Comparison of ENCODE assay signal across 10 cellular contexts in the genomic region with DNA sequence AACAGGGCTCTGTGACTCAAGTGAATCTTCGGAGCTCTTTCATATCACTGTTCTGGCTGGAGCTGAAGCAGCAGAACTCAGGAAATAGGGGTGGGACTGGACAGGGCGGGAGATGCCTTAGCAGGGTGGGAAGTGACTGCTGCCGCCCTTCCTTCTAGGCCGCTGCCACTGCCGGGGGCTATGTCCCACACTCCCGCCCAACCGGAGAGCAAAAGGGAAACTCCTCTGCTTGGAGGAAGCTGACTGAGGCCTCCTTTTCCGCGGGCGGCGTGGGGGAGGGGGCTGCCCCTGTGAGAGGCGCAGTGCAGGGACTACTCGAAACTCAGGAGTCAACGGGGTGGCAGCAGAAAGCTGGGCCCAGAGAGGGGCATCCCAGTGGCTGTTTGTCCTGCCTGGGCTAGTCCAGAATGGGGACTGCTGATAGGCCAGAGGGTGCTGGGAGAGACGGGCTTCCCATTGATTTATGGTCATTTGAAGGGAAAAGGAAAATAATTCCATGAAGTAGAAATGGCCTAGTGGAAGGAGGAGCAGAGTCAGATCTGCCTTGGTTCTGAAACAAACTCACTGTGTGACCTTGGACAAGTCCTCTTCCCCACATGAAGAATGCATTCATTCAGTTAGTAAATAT. TPM values are rescaled to one million over a fixed set of nuclear protein-coding genes. Genes with fewer than 3 reads are reported as not detected.
DNase-seq lines count a peak whose midpoint lies in the region; ATAC-seq, FAIRE-seq and TF ChIP-seq lines count a peak whose summit lies in the region.
"Had no signal": no experiment of that assay in that cellular context is flagged by ENCODE, and none has a peak within 500 bp of the region (broad histone marks: within the 10 kb centered on the region; RNA-seq: fewer than 3 reads in every experiment).

No MANE protein-coding gene starts in this region.

- peak; percentile 5 for DNase-seq in stimulated activated CD4-positive, alpha-beta T cell treated with anti-CD3 and anti-CD28 coated beads, Interleukin-1b, Interleukin-23, amount 100 ng/mL, for 48 hours
- no peak for DNase-seq in stimulated activated CD4-positive, alpha-beta T cell treated with anti-CD3 and anti-CD28 coated beads, Interleukin-2, amount 100 ng/mL, for 48 hours
- DNase-seq in K562 (ENCODE audit: extremely low read depth in 1 of 4, low spot score in 3 of 4): peak; percentile 23 to 37 (median 26)
- DNase-seq in lower lobe of right lung: peak; percentile 67
- no peak for DNase-seq in stomach
- no peak for DNase-seq in germinal center (ENCODE audit: low spot score)
- DNase-seq: activated CD4-positive, alpha-beta T cell treated with anti-CD3 and anti-CD28 coated beads for 4 hours; NCI-H2029 had no signal

- peak overlapping the region; percentile 80 for H3K27ac ChIP-seq in K562 (ENCODE audit: extremely low read depth, low read depth, low read length)
- H3K27ac ChIP-seq in lower lobe of right lung: peak overlapping the region; percentile 46
- peak overlapping the region in 2 of 5 donors; percentile 24 to 38 for H3K27ac ChIP-seq in stomach

- ATAC-seq in K562 (peak; percentile 32), lower lobe of right lung (peak; percentile 46 to 74), GM21528 (IDR thresholded peaks at IDR 0.05; ENCODE audit: low FRiP score, unreplicated experiment) (no peak), HG03039 (IDR thresholded peaks at IDR 0.05; ENCODE audit: unreplicated experiment) (no peak)

- peaks cover 17 to 21% of the 10 kb centered on the region in 2 experiments; a peak in 4 of 5 replicates for H3K4me1 ChIP-seq in K562 (replicated peaks in 1 of 2; ENCODE audit: control insufficient read depth in 2 of 2, insufficient read depth in 2 of 2, low read length in 2 of 2)
- peaks cover 24% of the 10 kb centered on the region for H3K4me1 ChIP-seq in lower lobe of right lung
- peaks cover 0 to 9% (median 6%) of the 10 kb centered on the region in 4 donors for H3K4me1 ChIP-seq in stomach

- POLR2A ChIA-PET in K562 (lab: Yijun Ruan, JAX): interaction anchor here (0.6 to 0.8 kb wide), 3 partner anchors 9 to 13 kb away, joined by 3 read pairs; no protein-coding TSS in a partner anchor

- in situ Hi-C loops in K562 (cut with MboI): no loop called here

- H3K9me1 ChIP-seq in K562 (ENCODE audit: control insufficient read depth, insufficient read depth, low read length): no peaks in the 10 kb centered on the region

- no TSS peak for BruUV-seq in K562 (replicated peaks; lab: Mats Ljungman, UMichigan)

- H3K36me3 ChIP-seq in K562 (ENCODE audit: control insufficient read depth, insufficient read depth, low read length) (no peaks in the 10 kb centered on the region; the same call in 2 of the 3 replicates), lower lobe of right lung (no peaks in the 10 kb centered on the region), stomach (no peaks in the 10 kb centered on the region)

- CTCF ChIA-PET in K562 (lab: Yijun Ruan, JAX; ENCODE audit: low intra/inter-chr PET ratio): no interaction called here

- H3K9me3 ChIP-seq in K562 (replicated peaks; ENCODE audit: control insufficient read depth, insufficient read depth, low read depth, low read length) (no peaks in the 10 kb centered on the region), lower lobe of right lung (no peaks in the 10 kb centered on the region), stomach (no peaks in the 10 kb centered on the region)

- no peak for FAIRE-seq in K562 (lab: Jason Lieb, UNC)

- TF ChIP-seq POLR2A in K562 (conservative IDR thresholded peaks at IDR 0.05): no peak
- TF ChIP-seq POLR2A in stomach (IDR thresholded peaks at IDR 0.05): no peak

- no peak for TF ChIP-seq RAD21 in K562 (CRISPR knock-in tag; conservative IDR thresholded peaks at IDR 0.05 in 1 of 2, IDR thresholded peaks at IDR 0.05 in 1 of 2)

- H3K9ac ChIP-seq in K562 (ENCODE audit: insufficient read depth in 1 of 2, low read depth in 2 of 2, low read length in 2 of 2): peak overlapping the region; percentile 31 to 71; a peak in 2 of 4 replicates

- intact Hi-C loops in K562 (cut with micrococcal nuclease): no loop called here
- intact Hi-C loops in lower lobe of right lung (cut with DNase I): no loop called here
- intact Hi-C loops in stomach (cut with DNase I; ENCODE audit: low total_unique reads): no loop called here

- no peak overlapping the region for H3K4me3 ChIP-seq in K562
- H3K4me3 ChIP-seq in lower lobe of right lung: no peak overlapping the region
- no peak overlapping the region for H3K4me3 ChIP-seq in stomach

- no peaks in the 10 kb centered on the region; a peak in 1 of 5 replicates for H3K27me3 ChIP-seq in K562 (ENCODE audit: control insufficient read depth in 2 of 2, insufficient read depth in 2 of 2, low read length in 2 of 2)
- H3K27me3 ChIP-seq in lower lobe of right lung (ENCODE audit: low read depth): no peaks in the 10 kb centered on the region
- peaks cover 0 to 25% (median 0%) of the 10 kb centered on the region in 3 donors for H3K27me3 ChIP-seq in stomach

- no peaks in the 10 kb centered on the region for H4K20me1 ChIP-seq in K562 (replicated peaks; ENCODE audit: control insufficient read depth, insufficient read depth, low read length)

- H3K4me2 ChIP-seq in K562 (ENCODE audit: insufficient read depth, low read length): peak overlapping the region; percentile 78

- TF ChIP-seq EP300 in K562 (IDR thresholded peaks at IDR 0.05; ENCODE audit: low read length) (no peak), stomach (IDR thresholded peaks at IDR 0.05) (no peak)

- H3K79me2 ChIP-seq in K562 (ENCODE audit: control insufficient read depth, insufficient read depth, low read length): no peaks in the 10 kb centered on the region

- 0% methylated on average over 1 of the region's 15 CpGs for WGBS in K562 (ENCODE audit: insufficient coverage, low coverage, missing lambda C conversion rate)
- WGBS in stomach, 5 donors: 38 to 52% (median 48%) methylated on average over 8 to 15 of the region's 15 CpGs

- peak overlapping the region; percentile 48 for H2AFZ ChIP-seq in K562 (ENCODE audit: low read depth, low read length)

- TF ChIP-seq CTCF in K562 (IDR thresholded peaks at IDR 0.05 in 2 of 3, conservative IDR thresholded peaks at IDR 0.05 in 1 of 3; ENCODE audit: insufficient read depth in 2 of 3, low read depth in 1 of 3, low read length in 3 of 3): no peak
- no peak for TF ChIP-seq CTCF in lower lobe of right lung (IDR thresholded peaks at IDR 0.05)
- TF ChIP-seq CTCF in stomach (IDR thresholded peaks at IDR 0.05): no peak

TF ChIP-seq in K562, 482 proteins besides CTCF, POLR2A, EP300 and RAD21 (continues in another document):
- TF ChIP-seq MYC (IDR thresholded peaks at IDR 0.05; ENCODE audit: low read depth, low read length) (no peak), MYC (CRISPR knock-in tag; IDR thresholded peaks at IDR 0.05; ENCODE audit: borderline replicate concordance, low read depth) (no peak), TGIF2 (CRISPR knock-in tag; IDR thresholded peaks at IDR 0.05) (no peak), HDAC1 (IDR thresholded peaks at IDR 0.05) (no peak), MEIS2 (IDR thresholded peaks at IDR 0.05; ENCODE audit: partially characterized antibody) (peak; percentile 31), ATF1 (CRISPR knock-in tag; IDR thresholded peaks at IDR 0.05) (no peak), ATF1 (tag; IDR thresholded peaks at IDR 0.05) (no peak), RAD51 (IDR thresholded peaks at IDR 0.05; ENCODE audit: borderline replicate concordance, low read depth) (no peak), CBX2 (IDR thresholded peaks at IDR 0.05; ENCODE audit: insufficient read depth, low read length, poor library complexity, severe bottlenecking) (no peak), ZSCAN29 (IDR thresholded peaks at IDR 0.05) (no peak), ERF (CRISPR knock-in tag; IDR thresholded peaks at IDR 0.05) (no peak)
- TF ChIP-seq, protein P1, sequence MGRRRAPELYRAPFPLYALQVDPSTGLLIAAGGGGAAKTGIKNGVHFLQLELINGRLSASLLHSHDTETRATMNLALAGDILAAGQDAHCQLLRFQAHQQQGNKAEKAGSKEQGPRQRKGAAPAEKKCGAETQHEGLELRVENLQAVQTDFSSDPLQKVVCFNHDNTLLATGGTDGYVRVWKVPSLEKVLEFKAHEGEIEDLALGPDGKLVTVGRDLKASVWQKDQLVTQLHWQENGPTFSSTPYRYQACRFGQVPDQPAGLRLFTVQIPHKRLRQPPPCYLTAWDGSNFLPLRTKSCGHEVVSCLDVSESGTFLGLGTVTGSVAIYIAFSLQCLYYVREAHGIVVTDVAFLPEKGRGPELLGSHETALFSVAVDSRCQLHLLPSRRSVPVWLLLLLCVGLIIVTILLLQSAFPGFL (CRISPR knock-in tag; IDR thresholded peaks at IDR 0.05): no peak

RNA-seq across cellular contexts. Expression of a gene that starts 36.9 kb away (rescaled TPM):
- total RNA-seq in K562 (2011; cell fraction: chromatin; rRNA removed; ENCODE audit: low replicate concordance): 38.1 and 60.0 TPM in 2 replicates
- total RNA-seq in K562 (2011; cell fraction: nucleolus; rRNA removed): 38.0 TPM in 2 replicates
- total RNA-seq in K562 (2011; cell fraction: nucleoplasm; rRNA removed): 29.8 and 33.7 TPM in 2 replicates
- total RNA-seq in K562 (2014; rRNA removed) (19.9 and 27.1 TPM in 2 replicates), K562 (2014; rRNA removed; fragmentation: Illumina TruSeq; extraction: Trizol) (8.0 and 9.1 TPM in 2 replicates), K562 (2015; rRNA removed; fragmentation: Illumina TruSeq; extraction: Trizol) (8.5 and 9.2 TPM in 2 replicates), K562 (2021) (30.2 and 35.0 TPM in 2 replicates), lower lobe of right lung (36.5 TPM), stomach (1 to 10 TPM; 1.8 to 7.4 (median 4.9) TPM)
- polyA plus RNA-seq in K562 (2011; rRNA removed) (18.6 and 20.1 TPM in 2 replicates), K562 (2014; fragmentation: Illumina TruSeq; extraction: Trizol) (15.9 and 21.4 TPM in 2 replicates), K562 (2014; fragmentation: Nextera tagmentation; extraction: Ambion mirVana) (1 to 10 TPM; 1.6 to 1.9 TPM), K562 (2014; rRNA removed) (17.7 and 18.4 TPM in 2 replicates), stomach (1 to 10 TPM in 2 of 3 donors, under 1 TPM in 1; 0.93 to 2.3 (median 1.7) TPM)
- polyA plus RNA-seq in K562 (2011; cell fraction: cytosol; rRNA removed): 19.5 and 27.1 TPM in 2 replicates
- 57.2 and 86.0 TPM in 2 replicates for polyA plus RNA-seq in K562 (2011; cell fraction: nucleus; rRNA removed)
- 16.9 and 20.5 TPM in 2 replicates for polyA plus RNA-seq in K562 (2012)
- polyA minus RNA-seq in K562 (2011; rRNA and poly(A)+ RNA removed): 16.7 and 26.6 TPM in 2 replicates
- polyA minus RNA-seq in K562 (2011; cell fraction: cytosol; rRNA and poly(A)+ RNA removed): 23.9 and 27.2 TPM in 2 replicates
- 15.7 and 16.7 TPM in 2 replicates for polyA minus RNA-seq in K562 (2011; cell fraction: nucleus; rRNA and poly(A)+ RNA removed)

Comparison
In these comparisons a context has a peak if more than half of its experiments do, and no peak if none do; other contexts are left out.
1. DNase-seq: peak in stimulated activated CD4-positive, alpha-beta T cell treated with anti-CD3 and anti-CD28 coated beads, Interleukin-1b, Interleukin-23, amount 100 ng/mL, for 48 hours (single experiment), K562 (4 of 4) and lower lobe of right lung (single experiment); none in stimulated activated CD4-positive, alpha-beta T cell treated with anti-CD3 and anti-CD28 coated beads, Interleukin-2, amount 100 ng/mL, for 48 hours (0 of 2), stomach (single experiment) and germinal center (single experiment).
2. ATAC-seq: peak in K562 (single experiment) and lower lobe of right lung (2 of 2); none in GM21528 (single experiment) and HG03039 (single experiment).